8 cellular contexts compared by ENCODE assay signal in the genomic region with DNA sequence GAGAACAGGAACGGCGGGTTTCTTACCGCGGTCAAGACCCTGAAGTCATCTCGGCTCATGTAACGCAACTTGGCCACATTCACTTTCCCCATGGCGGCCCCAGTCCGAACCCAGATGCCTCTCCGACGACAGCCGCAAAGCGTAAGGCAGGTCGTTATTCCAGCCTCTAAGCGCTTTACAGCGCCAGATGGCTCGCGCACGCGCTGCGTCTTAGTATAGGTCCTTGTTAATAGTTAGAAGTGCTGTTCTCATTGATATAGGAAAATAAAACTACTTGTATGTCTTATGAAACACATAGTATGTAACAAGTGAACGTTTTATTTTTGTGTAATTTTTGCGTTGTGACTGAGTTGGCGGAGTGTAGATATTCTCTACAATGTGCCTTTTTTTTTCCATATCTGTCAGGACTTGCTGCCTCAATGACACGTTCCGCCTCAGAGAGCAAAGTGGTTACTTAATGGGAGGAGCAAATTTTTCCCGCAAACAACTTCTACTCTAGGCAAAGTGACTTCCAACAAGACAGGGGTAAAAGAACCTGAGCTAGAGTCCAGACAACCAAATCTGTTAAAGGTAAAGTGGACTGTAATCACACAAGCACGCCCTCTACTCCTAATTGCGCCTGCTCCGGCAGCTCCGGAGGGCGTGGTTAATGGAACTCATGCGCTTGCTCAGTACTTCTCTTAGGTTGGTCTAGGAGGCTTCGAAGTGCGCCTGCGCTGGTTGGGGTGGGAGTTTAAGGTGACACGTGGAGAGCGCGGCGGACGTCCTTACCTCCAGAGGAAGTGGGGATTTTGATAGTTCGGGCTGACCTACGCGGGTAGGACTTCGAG. TPM values are rescaled to one million over a fixed set of nuclear protein-coding genes. Genes with fewer than 3 reads are reported as not detected.
A peak's percentile ranks its signal among the peaks of the same experiment; 100 is the strongest.
DNase-seq lines count a peak whose midpoint lies in the region; ATAC-seq and TF ChIP-seq lines count a peak whose summit lies in the region.

A gene (minus strand): TSS at position 148 of the 830 bp plus-strand sequence. CDS start 56 bp downstream, at position 92.

- POLR2A ChIA-PET in RWPE1 (lab: Yijun Ruan, JAX; ENCODE audit: low non-redundant PET), result interaction anchor here (0.5 to 0.6 kb wide), 3 partner anchors 180 to 1137 kb away, joined by 4 to 7 read pairs (median 4); no protein-coding TSS in a partner anchor
- POLR2A ChIA-PET in naive thymus-derived CD8-positive, alpha-beta T cell (lab: Charles Lee), result interaction anchor here (0.7 to 1.4 kb wide), 4 partner anchors 17 to 1423 kb away, joined by 3 to 7 read pairs (median 3); a partner anchor contains a TSS

- DNase-seq in Daoy (ENCODE audit: low read depth) (peak; percentile 98), GOT3 (lab: John Stamatoyannopoulos, UW) (peak; percentile 62), LNCaP clone FGC (ENCODE audit: low read depth) (peak; percentile 94), RWPE1 (ENCODE audit: low spot score) (peak; percentile 98), fibroblast of mammary gland (ENCODE audit: low read depth) (peak; percentile 94)
- DNase-seq in naive thymus-derived CD8-positive, alpha-beta T cell, result peak; percentile 78 to 98 (median 89)
- peak; percentile 74 to 98 (median 91) for DNase-seq in stimulated activated naive CD4-positive, alpha-beta T cell (lab: John Stamatoyannopoulos, UW)

- peaks cover 45% of the 10 kb centered on the region for H3K36me3 Mint-ChIP-seq in activated T-helper 17 cell treated with anti-CD3 and anti-CD28 coated beads, Interleukin-2, amount 50 U/mL, for 72 hours (ENCODE audit: low read depth)
- H3K36me3 Mint-ChIP-seq in naive thymus-derived CD8-positive, alpha-beta T cell, result peaks cover 3 to 26% (median 13%) of the 10 kb centered on the region in 3 donors

- H3K4me3 Mint-ChIP-seq in activated T-helper 17 cell treated with anti-CD3 and anti-CD28 coated beads, Interleukin-2, amount 50 U/mL, for 72 hours, result peak within 1 kb of the TSS; percentile 89
- peak within 1 kb of the TSS; percentile 82 to 98 (median 96) for H3K4me3 Mint-ChIP-seq in naive thymus-derived CD8-positive, alpha-beta T cell

- TF ChIP-seq CTCF in LNCaP clone FGC (IDR thresholded peaks at IDR 0.05; ENCODE audit: control insufficient read depth, extremely low read depth, insufficient read depth), result no peak
- TF ChIP-seq CTCF in RWPE1 (conservative IDR thresholded peaks at IDR 0.05; ENCODE audit: low read depth), result no peak
- no peak for TF ChIP-seq CTCF in fibroblast of mammary gland (conservative IDR thresholded peaks at IDR 0.05; ENCODE audit: control insufficient read depth, insufficient read depth, low read depth, low read length)

- H3K4me3 ChIP-seq in LNCaP clone FGC (ENCODE audit: low read depth, low read length) (peak within 1 kb of the TSS; percentile 96), fibroblast of mammary gland (ENCODE audit: control insufficient read depth, low read depth, low read length) (peak within 1 kb of the TSS; percentile 97)

- H3K27ac Mint-ChIP-seq in activated T-helper 17 cell treated with anti-CD3 and anti-CD28 coated beads, Interleukin-2, amount 50 U/mL, for 72 hours, result peak within 1 kb of the TSS; percentile 99
- H3K27ac Mint-ChIP-seq in naive thymus-derived CD8-positive, alpha-beta T cell, result peak within 1 kb of the TSS; percentile 99 to 100 (median 100)

- no peaks in the 10 kb centered on the region for H3K27me3 Mint-ChIP-seq in activated T-helper 17 cell treated with anti-CD3 and anti-CD28 coated beads, Interleukin-2, amount 50 U/mL, for 72 hours
- H3K27me3 Mint-ChIP-seq in naive thymus-derived CD8-positive, alpha-beta T cell, result peaks cover 0 to 1% (median 0%) of the 10 kb centered on the region in 5 donors

- CTCF ChIA-PET in RWPE1 (lab: Yijun Ruan, JAX), result interaction anchor here (0.7 kb wide), 4 partner anchors 558 to 1728 kb away, joined by 3 to 6 read pairs (median 3); no protein-coding TSS in a partner anchor

- peaks cover 3% of the 10 kb centered on the region for H3K9me3 Mint-ChIP-seq in activated T-helper 17 cell treated with anti-CD3 and anti-CD28 coated beads, Interleukin-2, amount 50 U/mL, for 72 hours
- H3K9me3 Mint-ChIP-seq in naive thymus-derived CD8-positive, alpha-beta T cell, result no peaks in the 10 kb centered on the region

- ATAC-seq in activated T-helper 17 cell treated with anti-CD3 and anti-CD28 coated beads, Interleukin-2, amount 50 U/mL, for 72 hours (replicated peaks), result peak; percentile 90
- peak; percentile 88 to 91 for ATAC-seq in naive thymus-derived CD8-positive, alpha-beta T cell

- peak within 1 kb of the TSS; percentile 88 for H3K27ac ChIP-seq in RWPE1

- H3K4me1 Mint-ChIP-seq in activated T-helper 17 cell treated with anti-CD3 and anti-CD28 coated beads, Interleukin-2, amount 50 U/mL, for 72 hours, result peaks cover 29% of the 10 kb centered on the region
- peaks cover 28 to 47% (median 43%) of the 10 kb centered on the region in 4 donors for H3K4me1 Mint-ChIP-seq in naive thymus-derived CD8-positive, alpha-beta T cell

RNA-seq across cellular contexts. Expression of the gene that starts here (rescaled TPM):
- 34.6 and 38.4 TPM in 2 replicates for total RNA-seq in Daoy (2014; rRNA removed; shearing (Covaris generic))
- 10 to 100 TPM; 23.2 to 26.5 TPM for total RNA-seq in activated T-helper 17 cell treated with anti-CD3 and anti-CD28 coated beads, Interleukin-2, amount 50 U/mL, for 72 hours
- total RNA-seq in naive thymus-derived CD8-positive, alpha-beta T cell, result 10 to 100 TPM; 39.8 to 42.7 TPM
- polyA plus RNA-seq in naive thymus-derived CD8-positive, alpha-beta T cell, result 10 to 100 TPM; 14.0 to 21.6 (median 20.5) TPM

Comparison
In these comparisons a context has a peak if more than half of its experiments do, and no peak if none do; other contexts are left out.
1. Peak in every context shown above with its lines: DNase-seq, ATAC-seq, H3K4me3 ChIP-seq and H3K27ac ChIP-seq.